In the genomic region with DNA sequence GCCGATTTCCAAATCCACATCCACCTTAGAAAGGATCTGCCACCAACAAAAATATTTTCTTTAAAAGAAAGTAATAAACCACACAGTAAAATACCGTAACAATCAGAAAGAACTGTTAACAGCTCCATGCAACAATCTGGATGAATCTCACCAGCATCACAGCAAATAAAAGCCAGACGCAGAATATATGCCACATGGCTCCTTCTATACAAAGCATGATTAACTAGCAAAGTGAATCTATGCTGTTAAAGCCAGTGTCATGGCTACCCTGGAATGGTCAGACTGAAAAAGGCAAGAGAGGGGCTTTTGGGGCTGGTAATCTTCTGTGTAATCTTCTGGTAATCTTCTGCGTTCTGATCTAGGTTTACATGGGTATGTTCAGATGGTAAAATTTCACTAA, we compare ENCODE assay signal across 19 cellular contexts.
DNase-seq lines count a peak whose midpoint lies in the region; ATAC-seq and TF ChIP-seq lines count a peak whose summit lies in the region.
"Had no signal": no experiment of that assay in that cellular context is flagged by ENCODE, and none has a peak within 500 bp of the region (broad histone marks: within the 10 kb centered on the region; RNA-seq: fewer than 3 reads in every experiment).

No MANE protein-coding gene starts in this region.

- DNase-seq in activated T-cell treated with anti-CD3 and anti-CD28 coated beads, Interleukin-2, amount 50 U/mL, for 72 hours = no peak
- DNase-seq in activated T-cell treated with anti-CD3 and anti-CD28 coated beads, Interleukin-2, amount 50 U/mL, for 48 hours = no peak
- no peak for DNase-seq in mesenchymal stem cell
- no peak for DNase-seq in retina
- no peak for DNase-seq in GM13977 (ENCODE audit: low spot score)
- DNase-seq: C1 segment of cervical spinal cord; CD4-positive, CD25-positive, alpha-beta regulatory T cell; CD8-positive, alpha-beta memory T cell; COR-L47; DMS 273 treated with DMSO at 0.1 percent for 48 hours; DMS53; DND-41; EL; HCEC 1CT had no signal

- no peak overlapping the region for H3K4me3 ChIP-seq in mesenchymal stem cell (ENCODE audit: insufficient read depth in 1 of 2, low read depth in 1 of 2, low read length in 2 of 2)
- H3K4me3 ChIP-seq: GM12878, GM23338 had no signal

- peak overlapping the region; percentile 71 for H2AK5ac ChIP-seq in mesenchymal stem cell (ENCODE audit: low read length, severe bottlenecking)

- no peak overlapping the region for H2BK5ac ChIP-seq in mesenchymal stem cell (ENCODE audit: low read depth, low read length, poor library complexity, severe bottlenecking)

- H4K8ac ChIP-seq in mesenchymal stem cell (ENCODE audit: low read length) = no peak overlapping the region

- H3K4me3 Mint-ChIP-seq in activated T-cell treated with anti-CD3 and anti-CD28 coated beads, Interleukin-2, amount 50 U/mL, for 72 hours = no peak overlapping the region
- H3K4me3 Mint-ChIP-seq: B cell; CD4-positive, CD25-positive, alpha-beta regulatory T cell; CD8-positive, alpha-beta memory T cell; GM23338 had no signal

- no peak overlapping the region for H3K18ac ChIP-seq in mesenchymal stem cell (ENCODE audit: low read depth in 1 of 2, low read length in 2 of 2)

- peaks cover 0 to 1% of the 10 kb centered on the region in 2 donors for H3K9me3 Mint-ChIP-seq in activated T-cell treated with anti-CD3 and anti-CD28 coated beads, Interleukin-2, amount 50 U/mL, for 72 hours
- H3K9me3 Mint-ChIP-seq: CD8-positive, alpha-beta memory T cell; GM23338 had no signal

- H3K4me1 Mint-ChIP-seq in activated T-cell treated with anti-CD3 and anti-CD28 coated beads, Interleukin-2, amount 50 U/mL, for 72 hours (ENCODE audit: low read depth) = peaks cover 9% of the 10 kb centered on the region
- H3K4me1 Mint-ChIP-seq: GM23338 had no signal

- in situ Hi-C loops in GM13977 (cut with MboI; ENCODE audit: low pct_unique_long_range_greater_than_20kb, low sequenced_read_pairs, unreplicated experiment) = loop anchor here (25.0 kb wide), 1 partner anchor 535 kb away; a partner anchor contains a TSS

- H2BK15ac ChIP-seq in mesenchymal stem cell (ENCODE audit: low read depth, poor library complexity, severe bottlenecking) = no peak overlapping the region

- peaks cover 32 to 56% of the 10 kb centered on the region in 2 donors for H3K36me3 Mint-ChIP-seq in activated T-cell treated with anti-CD3 and anti-CD28 coated beads, Interleukin-2, amount 50 U/mL, for 72 hours (ENCODE audit: insufficient read depth in 2 of 2)

- H2BK120ac ChIP-seq in mesenchymal stem cell (ENCODE audit: low read depth, low read length) = no peak overlapping the region

- peaks cover 19% of the 10 kb centered on the region for H3K79me1 ChIP-seq in mesenchymal stem cell (replicated peaks; ENCODE audit: low read length, poor library complexity, severe bottlenecking)

- H3K23ac ChIP-seq in mesenchymal stem cell (ENCODE audit: low read length in 2 of 2) = no peak overlapping the region

- no peaks in the 10 kb centered on the region for H3K27me3 Mint-ChIP-seq in activated T-cell treated with anti-CD3 and anti-CD28 coated beads, Interleukin-2, amount 50 U/mL, for 72 hours (ENCODE audit: low read depth)
- H3K27me3 Mint-ChIP-seq: B cell; CD4-positive, CD25-positive, alpha-beta regulatory T cell; CD8-positive, alpha-beta memory T cell had no signal

- H3K27me3 ChIP-seq in mesenchymal stem cell (ENCODE audit: control insufficient read depth in 1 of 2, insufficient read depth in 1 of 2, low read length in 2 of 2) = no peaks in the 10 kb centered on the region

- H2AFZ ChIP-seq in mesenchymal stem cell (ENCODE audit: low read depth, low read length) = no peak overlapping the region
- H2AFZ ChIP-seq: GM23338 had no signal

- peaks cover 22 to 78% of the 10 kb centered on the region in 2 experiments for H3K36me3 ChIP-seq in mesenchymal stem cell (ENCODE audit: control insufficient read depth in 1 of 2, insufficient read depth in 2 of 2, low read depth in 1 of 2, low read length in 2 of 2)

- H4K91ac ChIP-seq in mesenchymal stem cell (ENCODE audit: low read length) = no peak overlapping the region

- H3K9me3 ChIP-seq in mesenchymal stem cell (ENCODE audit: control insufficient read depth, low read length) = no peaks in the 10 kb centered on the region

- no peak overlapping the region for H3K4me2 ChIP-seq in mesenchymal stem cell (ENCODE audit: low read length, poor library complexity, severe bottlenecking)
- H3K4me2 ChIP-seq: GM23338 had no signal

- no peak for TF ChIP-seq CTCF in GM13977 (IDR thresholded peaks at IDR 0.05; ENCODE audit: extremely low read depth, insufficient read depth, missing control alignments)

- H3K27ac Mint-ChIP-seq in activated T-cell treated with anti-CD3 and anti-CD28 coated beads, Interleukin-2, amount 50 U/mL, for 72 hours = peak overlapping the region; percentile 61
- H3K27ac Mint-ChIP-seq: B cell; CD4-positive, CD25-positive, alpha-beta regulatory T cell; GM23338 had no signal

- no peak overlapping the region for H2BK12ac ChIP-seq in mesenchymal stem cell (ENCODE audit: low read length in 2 of 2)

- no peak overlapping the region for H3K4ac ChIP-seq in mesenchymal stem cell (ENCODE audit: low read depth in 1 of 2, low read length in 2 of 2)

- no peak for ATAC-seq in activated T-cell treated with anti-CD3 and anti-CD28 coated beads, Interleukin-2, amount 50 U/mL, for 72 hours (replicated peaks in 1 of 2)
- ATAC-seq in SK-N-SH treated with all-trans-retinoic acid at 6 μM for 48 hours = peak; percentile 77
- ATAC-seq: GM12878, GM23338 had no signal

- no peak overlapping the region for H3K9ac ChIP-seq in mesenchymal stem cell (ENCODE audit: low read length)

- 66% methylated on average over 2 of the region's 4 CpGs for WGBS in mesenchymal stem cell

- H3K4me1 ChIP-seq in mesenchymal stem cell (ENCODE audit: control insufficient read depth, insufficient read depth, low read depth, low read length) = peaks cover 5% of the 10 kb centered on the region

- H3K14ac ChIP-seq in mesenchymal stem cell (ENCODE audit: low read length in 2 of 2) = no peak overlapping the region

- peak overlapping the region; percentile 27 for H3K27ac ChIP-seq in mesenchymal stem cell (ENCODE audit: low read length, poor library complexity, severe bottlenecking)
- H3K27ac ChIP-seq: HL-60 had no signal

TF ChIP-seq in SK-N-SH treated with all-trans-retinoic acid at 6 μM for 48 hours, 23 proteins besides CTCF, POLR2A, EP300 and RAD21:
- TF ChIP-seq TCF4 (CRISPR knock-in tag; IDR thresholded peaks at IDR 0.05; ENCODE audit: borderline replicate concordance) (peak; percentile 84), ZC3H10 (CRISPR knock-in tag; IDR thresholded peaks at IDR 0.05) (no peak), ESRRG (CRISPR knock-in tag; IDR thresholded peaks at IDR 0.05) (no peak)
